In genomic region chr13:40549500-40550094, GRCh38 we compare ENCODE assay signal across 20 cellular contexts.
DNase-seq lines count a peak whose midpoint lies in the region; ATAC-seq and TF ChIP-seq lines count a peak whose summit lies in the region.
"Had no signal": no experiment of that assay in that cellular context is flagged by ENCODE, and none has a peak within 500 bp of the region (broad histone marks: within the 10 kb centered on the region; RNA-seq: fewer than 3 reads in every experiment).

No MANE protein-coding gene starts in this region.

- H3K27ac ChIP-seq in CD4-positive, CD25-positive, alpha-beta regulatory T cell (ENCODE audit: insufficient read depth, low read length, poor library complexity, severe bottlenecking), result no peak overlapping the region
- H3K27ac ChIP-seq in Karpas-422 (ENCODE audit: low read length) (peak overlapping the region; percentile 7; the same call in 1 of the 2 replicates), substantia nigra (ENCODE audit: low read depth, low read length, poor library complexity, severe bottlenecking) (no peak overlapping the region)
- H3K27ac ChIP-seq: esophagus squamous epithelium, pancreas, SJSA1 had no signal

- no peak for ATAC-seq in CD4-positive, CD25-positive, alpha-beta regulatory T cell (ENCODE audit: low read depth in 2 of 2)
- no peak for ATAC-seq in naive thymus-derived CD8-positive, alpha-beta T cell
- ATAC-seq: GM12878, pancreas had no signal

- peaks cover 12% of the 10 kb centered on the region; the same call in 1 of the 2 replicates for H4K20me1 ChIP-seq in Karpas-422 (ENCODE audit: insufficient read depth, low read depth, low read length)

- no peaks in the 10 kb centered on the region for H3K27me3 Mint-ChIP-seq in CD4-positive, CD25-positive, alpha-beta regulatory T cell
- no peaks in the 10 kb centered on the region for H3K27me3 Mint-ChIP-seq in naive thymus-derived CD8-positive, alpha-beta T cell

- POLR2A ChIA-PET in naive thymus-derived CD8-positive, alpha-beta T cell (lab: Charles Lee), result interaction anchor here (0.5 kb wide), 2 partner anchors 14 to 238 kb away, joined by 3 read pairs; no protein-coding TSS in a partner anchor

- H3K27me3 ChIP-seq in CD4-positive, CD25-positive, alpha-beta regulatory T cell (ENCODE audit: control insufficient read depth, insufficient read depth, low read length), result no peaks in the 10 kb centered on the region
- H3K27me3 ChIP-seq in Karpas-422 (ENCODE audit: low read length), result no peaks in the 10 kb centered on the region
- H3K27me3 ChIP-seq: esophagus squamous epithelium, pancreas, SJSA1 had no signal

- H3K4me1 Mint-ChIP-seq in CD4-positive, CD25-positive, alpha-beta regulatory T cell, result peaks cover 36 to 70% (median 41%) of the 10 kb centered on the region in 4 donors
- H3K4me1 Mint-ChIP-seq in naive thymus-derived CD8-positive, alpha-beta T cell, result peaks cover 32 to 56% (median 47%) of the 10 kb centered on the region in 4 donors
- H3K4me1 Mint-ChIP-seq: CD14-positive monocyte had no signal

- peaks cover 3% of the 10 kb centered on the region for H3K36me3 ChIP-seq in CD4-positive, CD25-positive, alpha-beta regulatory T cell (ENCODE audit: control insufficient read depth, insufficient read depth, low read length)
- no peaks in the 10 kb centered on the region for H3K36me3 ChIP-seq in Karpas-422 (ENCODE audit: insufficient read depth, low read length)
- H3K36me3 ChIP-seq: esophagus squamous epithelium, HAP-1, pancreas, SJSA1 had no signal

- H3K36me3 Mint-ChIP-seq in CD4-positive, CD25-positive, alpha-beta regulatory T cell, result peaks cover 8% of the 10 kb centered on the region
- H3K36me3 Mint-ChIP-seq in naive thymus-derived CD8-positive, alpha-beta T cell, result peaks cover 0 to 5% (median 4%) of the 10 kb centered on the region in 3 donors

- H3K4me1 ChIP-seq in CD4-positive, CD25-positive, alpha-beta regulatory T cell (ENCODE audit: control insufficient read depth, insufficient read depth, low read length, poor library complexity, severe bottlenecking), result no peaks in the 10 kb centered on the region
- H3K4me1 ChIP-seq in Karpas-422 (ENCODE audit: low read length), result peaks cover 77% of the 10 kb centered on the region

- no peak overlapping the region for H3K4me3 ChIP-seq in CD4-positive, CD25-positive, alpha-beta regulatory T cell (ENCODE audit: low read depth, low read length)
- H3K4me3 ChIP-seq in Karpas-422 (ENCODE audit: low read length) (no peak overlapping the region), fibroblast of the aortic adventitia (ENCODE audit: low read depth, low read length) (no peak overlapping the region)
- H3K4me3 ChIP-seq: esophagus squamous epithelium, GM12878, HAP-1, pancreas, SJSA1 had no signal

- no peak overlapping the region for H3K9ac ChIP-seq in Karpas-422 (ENCODE audit: low read length)

- H3K27ac Mint-ChIP-seq in CD4-positive, CD25-positive, alpha-beta regulatory T cell, result peak overlapping the region in 2 of 3 donors; percentile 16 to 65
- peak overlapping the region in 7 of 10 donors; percentile 5 to 83 (median 51) for H3K27ac Mint-ChIP-seq in naive thymus-derived CD8-positive, alpha-beta T cell
- H3K27ac Mint-ChIP-seq: CD14-positive monocyte had no signal

- H3K4me2 ChIP-seq in Karpas-422 (ENCODE audit: low read depth, low read length, poor library complexity, severe bottlenecking), result no peak overlapping the region

- no peak overlapping the region for H2AFZ ChIP-seq in Karpas-422 (ENCODE audit: low read length)

- no peaks in the 10 kb centered on the region for H3K9me3 ChIP-seq in CD4-positive, CD25-positive, alpha-beta regulatory T cell (ENCODE audit: control insufficient read depth in 2 of 2, low read length in 2 of 2)
- H3K9me3 ChIP-seq in Karpas-422 (ENCODE audit: low read length), result no peaks in the 10 kb centered on the region
- H3K9me3 ChIP-seq: esophagus squamous epithelium, HAP-1, pancreas had no signal

- TF ChIP-seq CTCF in fibroblast of the aortic adventitia (IDR thresholded peaks at IDR 0.05; ENCODE audit: insufficient read depth, low read length), result no peak

- no peaks in the 10 kb centered on the region for H3K9me3 Mint-ChIP-seq in CD4-positive, CD25-positive, alpha-beta regulatory T cell
- H3K9me3 Mint-ChIP-seq in naive thymus-derived CD8-positive, alpha-beta T cell, result no peaks in the 10 kb centered on the region

- peaks cover 5% of the 10 kb centered on the region; the same call in 1 of the 2 replicates for H3K79me2 ChIP-seq in Karpas-422 (ENCODE audit: low read length)

- peak overlapping the region in 1 of 4 donors; percentile 12 for H3K4me3 Mint-ChIP-seq in CD4-positive, CD25-positive, alpha-beta regulatory T cell
- H3K4me3 Mint-ChIP-seq in naive thymus-derived CD8-positive, alpha-beta T cell, result no peak overlapping the region
- H3K4me3 Mint-ChIP-seq: CD14-positive monocyte had no signal

- DNase-seq in CD4-positive, CD25-positive, alpha-beta regulatory T cell, result no peak
- DNase-seq in Karpas-422 (no peak), fibroblast of the aortic adventitia (ENCODE audit: low read depth) (peak; percentile 91), HCEC 1CT (no peak), nucleus accumbens (lab: John Stamatoyannopoulos, UW) (no peak), substantia nigra (lab: John Stamatoyannopoulos, UW) (no peak)
- DNase-seq in naive thymus-derived CD8-positive, alpha-beta T cell, result no peak
- no peak for DNase-seq in stimulated activated CD4-positive, alpha-beta T cell treated with anti-CD3 and anti-CD28 coated beads, Interleukin-2, amount 100 ng/mL, for 48 hours
- DNase-seq: activated CD4-positive, alpha-beta T cell treated with anti-CD3 and anti-CD28 coated beads for 4 hours; amygdala; DND-41; esophagus squamous epithelium; NCI-H345; pancreas; stimulated activated CD4-positive, alpha-beta T cell treated with anti-CD3 and anti-CD28 coated beads, Interleukin-12 subunit alpha, Interleukin-12 subunit beta, amount 100 ng/mL, for 4 hours; T-helper 9 cell had no signal

- no peaks in the 10 kb centered on the region for H3K9me2 ChIP-seq in Karpas-422 (replicated peaks; ENCODE audit: insufficient read depth, low read length)
